20 cellular contexts compared by ENCODE assay signal in the genomic region with DNA sequence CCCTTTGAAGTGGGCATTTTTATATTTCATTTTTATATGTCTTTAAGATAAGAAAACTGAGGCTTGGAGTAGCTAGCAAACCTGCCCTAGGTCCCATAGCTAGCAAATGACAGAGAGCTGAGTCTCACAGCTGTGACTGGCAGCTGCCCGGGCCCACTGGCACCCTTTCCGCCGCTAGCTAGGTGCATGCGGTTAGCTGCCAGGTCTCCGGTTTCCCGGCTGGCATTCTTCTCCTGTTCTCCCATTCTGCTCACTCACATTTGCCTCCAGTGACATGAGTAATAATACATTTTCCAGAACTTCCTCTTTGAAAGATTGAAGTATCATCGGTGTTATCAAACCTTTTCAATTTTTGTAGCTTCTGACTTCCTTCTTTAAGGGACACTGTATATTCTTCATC. TPM values are rescaled to one million over a fixed set of nuclear protein-coding genes. Genes with fewer than 3 reads are reported as not detected.
DNase-seq lines count a peak whose midpoint lies in the region; ATAC-seq, FAIRE-seq and TF ChIP-seq lines count a peak whose summit lies in the region.
"Had no signal": no experiment of that assay in that cellular context is flagged by ENCODE, and none has a peak within 500 bp of the region (broad histone marks: within the 10 kb centered on the region; RNA-seq: fewer than 3 reads in every experiment).

No MANE protein-coding gene starts in this region.

- H3K27ac ChIP-seq in OCI-LY7 (ENCODE audit: low read depth, low read length, poor library complexity, severe bottlenecking) (peak overlapping the region; percentile 99), pancreas (no peak overlapping the region)
- H3K27ac ChIP-seq: hepatocyte, spleen, suprapubic skin had no signal

- H3K9me3 ChIP-seq in OCI-LY7 (ENCODE audit: low read length), result peaks cover 37% of the 10 kb centered on the region
- H3K9me3 ChIP-seq in pancreas, result no peaks in the 10 kb centered on the region
- H3K9me3 ChIP-seq: suprapubic skin had no signal

- DNase-seq in Calu3, result no peak
- DNase-seq in KBM-7, result peak; percentile 3
- DNase-seq in OCI-LY7 (ENCODE audit: low spot score), result peak; percentile 65
- peak; percentile 84 for DNase-seq in myocyte (ENCODE audit: low read depth)
- DNase-seq in pancreas, result no peak
- no peak for DNase-seq in NCI-H2029 treated with DMSO at 0.1 percent for 48 hours (lab: John Stamatoyannopoulos, UW)
- DNase-seq: AML-193, Kasumi-1, NCI-H146, NCI-H526 treated with DMSO at 0.1 percent for 48 hours, PC-3, spleen had no signal

- TF ChIP-seq CTCF in Calu3 (IDR thresholded peaks at IDR 0.05; ENCODE audit: unreplicated experiment) (no peak), OCI-LY7 (conservative IDR thresholded peaks at IDR 0.05; ENCODE audit: low read length) (no peak), pancreas (IDR thresholded peaks at IDR 0.05) (no peak)

- CTCF ChIA-PET in Calu3 (lab: Charles Lee) (no interaction called here), OCI-LY7 (lab: Charles Lee; ENCODE audit: unreplicated experiment) (interaction anchor here (0.6 to 1.3 kb wide), 3 partner anchors 9 to 90 kb away, joined by 3 to 4 read pairs (median 3); no protein-coding TSS in a partner anchor)

- POLR2A ChIA-PET in OCI-LY7 (lab: Charles Lee), result interaction anchor here (0.5 to 5.5 kb wide), 10 partner anchors 10 to 296 kb away, joined by 3 to 53 read pairs (median 3); no protein-coding TSS in a partner anchor

- H3K4me3 ChIP-seq in OCI-LY7 (ENCODE audit: low read depth, low read length, poor library complexity, severe bottlenecking) (peak overlapping the region; percentile 44), pancreas (no peak overlapping the region)
- H3K4me3 ChIP-seq: hepatocyte, spleen, suprapubic skin had no signal

- peaks cover 77% of the 10 kb centered on the region for H3K36me3 ChIP-seq in OCI-LY7 (ENCODE audit: insufficient read depth, low read length)
- H3K36me3 ChIP-seq in pancreas, result no peaks in the 10 kb centered on the region
- H3K36me3 ChIP-seq: spleen, suprapubic skin had no signal

- H3K79me2 ChIP-seq in OCI-LY7 (ENCODE audit: insufficient read depth, low read depth, low read length), result peaks cover 59% of the 10 kb centered on the region

- peaks cover 79% of the 10 kb centered on the region for H3K4me1 ChIP-seq in OCI-LY7 (ENCODE audit: insufficient read depth, low read length, poor library complexity, severe bottlenecking)
- no peaks in the 10 kb centered on the region for H3K4me1 ChIP-seq in pancreas

- peaks cover 54% of the 10 kb centered on the region for H3K4me1 Mint-ChIP-seq in Calu3 (ENCODE audit: low read depth, unreplicated experiment)

- no peak overlapping the region for H3K4me3 Mint-ChIP-seq in Calu3 (ENCODE audit: low read depth, unreplicated experiment)
- H3K4me3 Mint-ChIP-seq: activated CD4-positive, alpha-beta T cell treated with anti-CD3 and anti-CD28 coated beads for 36 hours; memory B cell had no signal

- no peaks in the 10 kb centered on the region for H3K9me3 Mint-ChIP-seq in Calu3 (ENCODE audit: low read depth, unreplicated experiment)

- no peak for ATAC-seq in pancreas
- no peak for ATAC-seq in HG03095 (IDR thresholded peaks at IDR 0.05; ENCODE audit: unreplicated experiment)
- ATAC-seq: PC-3 had no signal

- H3K36me3 Mint-ChIP-seq in Calu3 (ENCODE audit: insufficient read depth, unreplicated experiment), result peaks cover 52% of the 10 kb centered on the region

- intact Hi-C loops in Calu3 (cut with micrococcal nuclease; ENCODE audit: unreplicated experiment) (no loop called here), OCI-LY7 (cut with micrococcal nuclease; ENCODE audit: unreplicated experiment) (loop anchor here (1.0 to 10.0 kb wide), 5 partner anchors 11 to 321 kb away; no protein-coding TSS in a partner anchor), pancreas (cut with DNase I) (no loop called here)

- WGBS in pancreas, 2 donors, result 68% methylated on average over 7 of the region's 7 CpGs

- H2AFZ ChIP-seq in OCI-LY7 (ENCODE audit: low read length), result no peak overlapping the region
- H2AFZ ChIP-seq: hepatocyte had no signal

- no peaks in the 10 kb centered on the region for H3K9me2 ChIP-seq in OCI-LY7 (ENCODE audit: insufficient read depth, low read length)

- peak overlapping the region; percentile 63 for H3K4me2 ChIP-seq in OCI-LY7 (ENCODE audit: low read length)
- H3K4me2 ChIP-seq: hepatocyte had no signal

- H3K27me3 Mint-ChIP-seq in Calu3 (ENCODE audit: unreplicated experiment), result no peaks in the 10 kb centered on the region
- H3K27me3 Mint-ChIP-seq: activated CD4-positive, alpha-beta T cell treated with anti-CD3 and anti-CD28 coated beads for 36 hours; memory B cell had no signal

- no peak for FAIRE-seq in pancreas (lab: Jason Lieb, UNC)
- FAIRE-seq: endometrium, GM12892, islet of Langerhans had no signal

- H3K27me3 ChIP-seq in pancreas, result no peaks in the 10 kb centered on the region
- H3K27me3 ChIP-seq: hepatocyte, spleen, suprapubic skin had no signal

- H4K20me1 ChIP-seq in OCI-LY7 (ENCODE audit: insufficient read depth, low read length), result no peaks in the 10 kb centered on the region

- in situ Hi-C loops in KBM-7 (cut with MboI; ENCODE audit: low pct_unique_long_range_greater_than_20kb, low sequenced_read_pairs), result no loop called here

- H3K27ac Mint-ChIP-seq in Calu3 (ENCODE audit: unreplicated experiment), result peak overlapping the region; percentile 67
- H3K27ac Mint-ChIP-seq: activated CD4-positive, alpha-beta T cell treated with anti-CD3 and anti-CD28 coated beads for 36 hours; memory B cell had no signal

- no TSS peak for BruUV-seq in Calu3 (replicated peaks; lab: Mats Ljungman, UMichigan)
- BruUV-seq in OCI-LY7 (replicated peaks; lab: Mats Ljungman, UMichigan), result no TSS peak

RNA-seq across cellular contexts. Expression of a gene that starts 38.7 kb away (rescaled TPM):
- 297 and 314 TPM in 2 replicates for total RNA-seq in Calu3 (2022)
- 82.8 and 96.8 TPM in 2 replicates for total RNA-seq in OCI-LY7 (2014; rRNA removed; shearing (Covaris generic))
- 159 and 170 TPM in 2 replicates for total RNA-seq in OCI-LY7 (2022)
- total RNA-seq in myocyte, result 65.7 and 66.9 TPM in 2 replicates
- 16.8 TPM for polyA plus RNA-seq in myocyte (2012)
- 10 to 100 TPM in 4 of 6 donors, 1 to 10 TPM in 2; 9.2 to 14.9 (median 11.9) TPM for total RNA-seq in pancreas
- 10 to 100 TPM; 12.5 to 18.4 TPM for polyA plus RNA-seq in pancreas

Comparison
In these comparisons a context has a peak if more than half of its experiments do, and no peak if none do; other contexts are left out.
1. DNase-seq: peak in KBM-7 (single experiment), OCI-LY7 (single experiment) and myocyte (single experiment); none in Calu3 (single experiment), pancreas (0 of 6) and NCI-H2029 treated with DMSO at 0.1 percent for 48 hours (single experiment).